In the genomic region with DNA sequence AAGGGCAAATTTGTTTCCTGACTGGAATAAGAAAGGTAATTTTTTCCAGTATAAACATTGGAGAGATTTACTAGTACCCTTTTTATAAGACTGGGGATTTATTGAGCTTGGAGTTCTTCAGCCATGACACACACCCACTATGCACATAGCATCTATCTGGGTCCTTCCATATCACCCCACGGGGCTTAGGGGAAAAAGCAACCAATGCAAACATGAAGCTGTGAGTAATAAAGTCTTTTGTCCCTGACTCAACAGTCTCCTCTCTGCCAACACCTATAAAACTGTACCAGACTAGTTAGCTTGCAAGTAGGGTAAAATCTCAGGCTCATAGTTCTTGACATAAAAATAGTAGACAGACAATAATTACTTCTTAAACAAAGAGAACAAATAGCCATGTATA, we compare ENCODE assay signal across 20 cellular contexts. TPM values are rescaled to one million over a fixed set of nuclear protein-coding genes. Genes with fewer than 3 reads are reported as not detected.
DNase-seq lines count a peak whose midpoint lies in the region; ATAC-seq and TF ChIP-seq lines count a peak whose summit lies in the region.
"Had no signal": no experiment of that assay in that cellular context is flagged by ENCODE, and none has a peak within 500 bp of the region (broad histone marks: within the 10 kb centered on the region; RNA-seq: fewer than 3 reads in every experiment).

No MANE protein-coding gene starts in this region.

- no peak overlapping the region for H3K4me3 Mint-ChIP-seq in T-cell

- CTCF ChIA-PET in BJ (lab: Yijun Ruan, JAX) = interaction anchor here (0.6 to 0.8 kb wide), 2 partner anchors 9 to 69 kb away, joined by 3 to 4 read pairs; no protein-coding TSS in a partner anchor
- CTCF ChIA-PET in T-cell (lab: Charles Lee) = no interaction called here

- TF ChIP-seq CTCF in BJ (IDR thresholded peaks at IDR 0.05; ENCODE audit: insufficient read depth, low read depth, low read length) (no peak), brain microvascular endothelial cell (IDR thresholded peaks at IDR 0.05; ENCODE audit: low read depth, low read length, missing control alignments) (no peak)

- H3K27me3 ChIP-seq in BJ (ENCODE audit: control insufficient read depth, insufficient read depth, low read length) (no peaks in the 10 kb centered on the region), brain microvascular endothelial cell (replicated peaks) (no peaks in the 10 kb centered on the region)
- H3K27me3 ChIP-seq: BLaER1 treated with 17β-estradiol and CSF1 and Interleukin-3, amounts not matched to agents 10 nM and 100 nM; body of pancreas; SJCRH30 had no signal

- H3K27ac Mint-ChIP-seq in T-cell = no peak overlapping the region

- no peaks in the 10 kb centered on the region for H3K36me3 ChIP-seq in BJ (ENCODE audit: control insufficient read depth, insufficient read depth, low read length)
- no peaks in the 10 kb centered on the region for H3K36me3 ChIP-seq in brain microvascular endothelial cell (replicated peaks)
- H3K36me3 ChIP-seq: BLaER1 treated with 17β-estradiol and CSF1 and Interleukin-3, amounts not matched to agents 10 nM and 100 nM; SJCRH30; WERI-Rb-1 had no signal

- ATAC-seq in GM18868 (IDR thresholded peaks at IDR 0.05; ENCODE audit: unreplicated experiment) = no peak
- no peak for ATAC-seq in GM18870 (IDR thresholded peaks at IDR 0.05; ENCODE audit: unreplicated experiment)
- no peak for ATAC-seq in T-cell (replicated peaks in 1 of 4)
- ATAC-seq: body of pancreas had no signal

- POLR2A ChIA-PET in BJ (lab: Charles Lee) = no interaction called here
- POLR2A ChIA-PET in T-cell (lab: Charles Lee) = no interaction called here

- peaks cover 2 to 12% (median 5%) of the 10 kb centered on the region in 3 donors for H3K9me3 Mint-ChIP-seq in T-cell

- no peak overlapping the region for H3K27ac ChIP-seq in brain microvascular endothelial cell
- H3K27ac ChIP-seq: BLaER1 treated with 17β-estradiol and CSF1 and Interleukin-3, amounts not matched to agents 10 nM and 100 nM; body of pancreas; KMS-11; SJCRH30; WERI-Rb-1 had no signal

- DNase-seq in BJ (ENCODE audit: low read depth) (peak; percentile 78), LHCN-M2 (ENCODE audit: low read depth) (peak; percentile 64), brain microvascular endothelial cell (peak; percentile 79), kidney tubule cell (ENCODE audit: low spot score) (peak; percentile 65), KBM-7 (no peak), T-cell (no peak)
- DNase-seq: activated CD8-positive, alpha-beta memory T cell treated with anti-CD3 and anti-CD28 coated beads for 24 hours; body of pancreas; GOT3; kidney; NCI-H2029 treated with DMSO at 0.1 percent for 48 hours; posterior cingulate gyrus; SJCRH30; stimulated activated CD8-positive, alpha-beta memory T cell treated with anti-CD3 and anti-CD28 coated beads, Interleukin-4, amount 100 ng/mL, for 48 hours; trophoblast cell; WERI-Rb-1 had no signal

- no peaks in the 10 kb centered on the region for H3K27me3 Mint-ChIP-seq in T-cell

- H3K4me1 Mint-ChIP-seq in T-cell = no peaks in the 10 kb centered on the region

- H3K36me3 Mint-ChIP-seq in T-cell = no peaks in the 10 kb centered on the region

- in situ Hi-C loops in brain microvascular endothelial cell (cut with HindIII; ENCODE audit: low pct_ligation_motif_present, low sequenced_read_pairs) = no loop called here
- in situ Hi-C loops in KBM-7 (cut with MboI; ENCODE audit: low pct_unique_long_range_greater_than_20kb, low sequenced_read_pairs) = no loop called here

- H3K4me3 ChIP-seq in BJ (ENCODE audit: low read depth, low read length) = no peak overlapping the region
- H3K4me3 ChIP-seq in brain microvascular endothelial cell (ENCODE audit: low read depth, low read length) = no peak overlapping the region
- H3K4me3 ChIP-seq: BLaER1 treated with 17β-estradiol and CSF1 and Interleukin-3, amounts not matched to agents 10 nM and 100 nM; body of pancreas; SJCRH30 had no signal

RNA-seq across cellular contexts. Expression of gene COL21A1, which starts 23.4 kb away (rescaled TPM):
- 0.07 and 0.25 TPM in 2 replicates for polyA plus RNA-seq in BJ (2011; rRNA removed)
- not detected in 2 replicates for polyA minus RNA-seq in BJ (2011; rRNA and poly(A)+ RNA removed)
- total RNA-seq in LHCN-M2 (2014; rRNA removed) (0.26 and 12.9 TPM in 2 replicates), T-cell (not detected)
- polyA plus RNA-seq in LHCN-M2 (2012) = 0.05 TPM

Comparison
In these comparisons a context has a peak if more than half of its experiments do, and no peak if none do; other contexts are left out.
1. DNase-seq: peak in BJ (single experiment), LHCN-M2 (single experiment), brain microvascular endothelial cell (single experiment) and kidney tubule cell (single experiment); none in KBM-7 (single experiment) and T-cell (0 of 34).